ENCODE assay signal across 1 cellular context in genomic region chrX:2576793-2577192, GRCh38.
TF ChIP-seq lines count a peak whose summit lies in the region.

No MANE protein-coding gene starts in this region.

TF ChIP-seq in HepG2, 621 proteins besides CTCF, POLR2A, EP300 and RAD21 (continued from another document):
- TF ChIP-seq ETS1 (CRISPR knock-in tag; IDR thresholded peaks at IDR 0.05) (no peak), SRSF1 (optimal IDR thresholded peaks at IDR 0.05; ENCODE audit: low read depth, low read length) (no peak), ZBTB33 (CRISPR knock-in tag; IDR thresholded peaks at IDR 0.05) (peak; percentile 77; the same call in 1 of the 2 replicates), POLR2AphosphoS5 (IDR thresholded peaks at IDR 0.05; ENCODE audit: low read depth, low read length) (no peak), SOX6 (IDR thresholded peaks at IDR 0.05) (no peak), SOX6 (CRISPR knock-in tag; IDR thresholded peaks at IDR 0.05) (no peak), DDIT3 (CRISPR knock-in tag; IDR thresholded peaks at IDR 0.05) (no peak), FOSL2 (CRISPR knock-in tag; IDR thresholded peaks at IDR 0.05) (peak; percentile 93), SMAD9 (CRISPR knock-in tag; IDR thresholded peaks at IDR 0.05) (no peak), AKNA (CRISPR knock-in tag; IDR thresholded peaks at IDR 0.05; ENCODE audit: borderline replicate concordance) (no peak)
